11 cellular contexts compared by ENCODE assay signal in genomic region chr22:46969961-46970360, GRCh38.
DNase-seq lines count a peak whose midpoint lies in the region; ATAC-seq and TF ChIP-seq lines count a peak whose summit lies in the region.
"Had no signal": no experiment of that assay in that cellular context is flagged by ENCODE, and none has a peak within 500 bp of the region (broad histone marks: within the 10 kb centered on the region; RNA-seq: fewer than 3 reads in every experiment).

No MANE protein-coding gene starts in this region.

- H3K36me3 ChIP-seq in mesodermal cell (ENCODE audit: control insufficient read depth, insufficient read depth, low read length) (peaks cover 5% of the 10 kb centered on the region), colonic mucosa (no peaks in the 10 kb centered on the region)

- H3K9me3 ChIP-seq in mesodermal cell (ENCODE audit: control insufficient read depth, low read length): no peaks in the 10 kb centered on the region
- H3K9me3 ChIP-seq in colonic mucosa: no peaks in the 10 kb centered on the region
- H3K9me3 ChIP-seq: stomach had no signal

- ATAC-seq in GM18502 (IDR thresholded peaks at IDR 0.05; ENCODE audit: poor library complexity, unreplicated experiment) (peak; percentile 30), GM21423 (IDR thresholded peaks at IDR 0.05; ENCODE audit: unreplicated experiment) (peak; percentile 10), HG03354 (IDR thresholded peaks at IDR 0.05; ENCODE audit: poor library complexity, severe bottlenecking, unreplicated experiment) (peak; percentile 34), GM21360 (IDR thresholded peaks at IDR 0.05; ENCODE audit: unreplicated experiment) (no peak)

- intact Hi-C loops in colonic mucosa (cut with DNase I): no loop called here

- TF ChIP-seq CTCF in colonic mucosa (IDR thresholded peaks at IDR 0.05): no peak

- no peak overlapping the region for H3K9ac ChIP-seq in colonic mucosa (ENCODE audit: low read depth in 2 of 2, low read length in 2 of 2)

- 98% methylated on average over 5 of the region's 6 CpGs for WGBS in mesodermal cell (ENCODE audit: insufficient coverage in 2 of 2), 2 experiments

- H3K4me3 ChIP-seq in mesodermal cell (ENCODE audit: extremely low read depth, insufficient read depth, low read length, poor library complexity, severe bottlenecking) (no peak overlapping the region), colonic mucosa (no peak overlapping the region)
- H3K4me3 ChIP-seq: stomach had no signal

- in situ Hi-C loops in G401 (cut with HindIII; ENCODE audit: low sequenced_read_pairs): no loop called here

- DNase-seq in colonic mucosa (no peak), COR-L47 (lab: John Stamatoyannopoulos, UW) (no peak), G401 (ENCODE audit: low spot score) (no peak)
- DNase-seq: HFFc6, NCI-H187 treated with DMSO at 0.1 percent for 48 hours, stomach had no signal

- H3K4me1 ChIP-seq in mesodermal cell (ENCODE audit: control insufficient read depth, insufficient read depth, low read length, poor library complexity, severe bottlenecking): peaks cover 16% of the 10 kb centered on the region
- no peaks in the 10 kb centered on the region for H3K4me1 ChIP-seq in colonic mucosa

- H3K27ac ChIP-seq in mesodermal cell (ENCODE audit: low read depth, low read length, severe bottlenecking): peak overlapping the region; percentile 10
- no peak overlapping the region for H3K27ac ChIP-seq in colonic mucosa

- no peaks in the 10 kb centered on the region for H3K27me3 ChIP-seq in colonic mucosa
- H3K27me3 ChIP-seq: stomach had no signal
